Comparison of ENCODE assay signal across 31 cellular contexts in genomic region chr19:30088567-30088966, GRCh38.
"Had no signal": no experiment of that assay in that cellular context is flagged by ENCODE, and none has a peak within 500 bp of the region (broad histone marks: within the 10 kb centered on the region; RNA-seq: fewer than 3 reads in every experiment).

No MANE protein-coding gene starts in this region.

- H3K9me3 Mint-ChIP-seq: activated CD4-positive, alpha-beta T cell treated with anti-CD3 and anti-CD28 coated beads, Interleukin-2, amount 10 ng/mL, durations not matched to agents 7 days and 5 days; activated naive CD8-positive, alpha-beta T cell treated with anti-CD3 and anti-CD28 coated beads for 36 hours; activated T-cell treated with anti-CD3 and anti-CD28 coated beads, Interleukin-2, amount 50 U/mL, for 4 hours; activated T-helper 1 cell treated with anti-CD3 and anti-CD28 coated beads, Interleukin-12 subunit alpha, Interleukin-12 subunit beta, Interleukin-2, Interleukin-4 antibody, amounts not matched to agents 30 ng/mL and 10 ng/mL and 1 ng/mL, durations not matched to agents 14 hours and 24 hours and 36 hours; WTC11 had no signal

- H3K27ac ChIP-seq: ascending aorta, KMS-11, Peyer's patch, RWPE1, SK-N-MC had no signal

- H3K36me3 Mint-ChIP-seq: activated naive CD8-positive, alpha-beta T cell treated with anti-CD3 and anti-CD28 coated beads for 36 hours; WTC11 had no signal

- ATAC-seq: activated CD4-positive, alpha-beta T cell treated with anti-CD3 and anti-CD28 coated beads for 36 hours; activated CD4-positive, CD25-positive, alpha-beta regulatory T cell treated with anti-CD3 and anti-CD28 coated beads, Interleukin-2, amount 50 U/mL, for 24 hours; activated T-cell treated with anti-CD3 and anti-CD28 coated beads, Interleukin-2, amount 50 U/mL, for 4 hours; PC-3; WTC11 had no signal

- H3K4me3 Mint-ChIP-seq: activated CD4-positive, alpha-beta T cell treated with anti-CD3 and anti-CD28 coated beads for 36 hours; activated CD4-positive, alpha-beta T cell treated with anti-CD3 and anti-CD28 coated beads, Interleukin-2, amount 10 ng/mL, durations not matched to agents 7 days and 5 days; activated naive CD8-positive, alpha-beta T cell treated with anti-CD3 and anti-CD28 coated beads for 36 hours; activated T-cell treated with anti-CD3 and anti-CD28 coated beads, Interleukin-2, amount 50 U/mL, for 4 hours; activated T-helper 1 cell treated with anti-CD3 and anti-CD28 coated beads, Interleukin-12 subunit alpha, Interleukin-12 subunit beta, Interleukin-2, Interleukin-4 antibody, amounts not matched to agents 30 ng/mL and 10 ng/mL and 1 ng/mL, durations not matched to agents 14 hours and 24 hours and 36 hours; WTC11 had no signal

- H3K4me1 Mint-ChIP-seq: activated CD4-positive, alpha-beta T cell treated with anti-CD3 and anti-CD28 coated beads for 36 hours; WTC11 had no signal

- H3K4me1 ChIP-seq: ascending aorta, Peyer's patch had no signal

- H3K9me3 ChIP-seq: ascending aorta, Peyer's patch had no signal

- H3K4me2 ChIP-seq: KMS-11 had no signal

- H3K27ac Mint-ChIP-seq: activated CD4-positive, alpha-beta T cell treated with anti-CD3 and anti-CD28 coated beads for 36 hours; activated CD4-positive, alpha-beta T cell treated with anti-CD3 and anti-CD28 coated beads, Interleukin-2, amount 10 ng/mL, durations not matched to agents 7 days and 5 days; activated naive CD8-positive, alpha-beta T cell treated with anti-CD3 and anti-CD28 coated beads for 36 hours; activated T-helper 1 cell treated with anti-CD3 and anti-CD28 coated beads, Interleukin-12 subunit alpha, Interleukin-12 subunit beta, Interleukin-2, Interleukin-4 antibody, amounts not matched to agents 30 ng/mL and 10 ng/mL and 1 ng/mL, durations not matched to agents 14 hours and 24 hours and 36 hours; WTC11 had no signal

- H3K4me3 ChIP-seq: ascending aorta, Peyer's patch, SK-N-MC had no signal

- FAIRE-seq: TTC549 had no signal

- H3K27me3 Mint-ChIP-seq: activated CD4-positive, alpha-beta T cell treated with anti-CD3 and anti-CD28 coated beads for 36 hours; activated CD4-positive, alpha-beta T cell treated with anti-CD3 and anti-CD28 coated beads, Interleukin-2, amount 10 ng/mL, durations not matched to agents 7 days and 5 days; activated naive CD8-positive, alpha-beta T cell treated with anti-CD3 and anti-CD28 coated beads for 36 hours had no signal

- H3K9ac ChIP-seq: KMS-11 had no signal

- H3K27me3 ChIP-seq: ascending aorta, Peyer's patch had no signal

- DNase-seq: activated CD4-positive, alpha-beta T cell treated with anti-CD3 and anti-CD28 coated beads for 36 hours; activated CD4-positive, alpha-beta T cell treated with anti-CD3 and anti-CD28 coated beads, Interleukin-2, amount 10 ng/mL, durations not matched to agents 7 days and 5 days; activated CD4-positive, alpha-beta T cell treated with anti-CD3 and anti-CD28 coated beads, Interleukin-2, amount 50 U/mL, for 48 hours; activated CD8-positive, alpha-beta memory T cell treated with anti-CD3 and anti-CD28 coated beads, Interleukin-2, amount 50 U/mL, for 4 hours; activated naive CD4-positive, alpha-beta T cell; activated naive CD4-positive, alpha-beta T cell treated with anti-CD3 and anti-CD28 coated beads, Interleukin-2, amount 50 U/mL, for 16 hours; activated naive CD8-positive, alpha-beta T cell treated with anti-CD3 and anti-CD28 coated beads for 36 hours; activated T-cell treated with anti-CD3 and anti-CD28 coated beads for 4 hours; activated T-cell treated with anti-CD3 and anti-CD28 coated beads, Interleukin-2, amount 50 U/mL, for 4 hours; amniotic stem cell; MM.1S; MV-4-11; NCI-H1092; NCI-H1436 treated with DMSO at 0.1 percent for 48 hours; NCI-H1694 treated with DMSO at 0.1 percent for 48 hours; NCI-H2029; NCI-H345; NCI-H524 treated with DMSO at 0.1 percent for 48 hours; NK-92 treated with Interleukin-12 subunit alpha and Interleukin-12 subunit beta, amount 100 ng/mL, for 24 hours; PC-3; Right ventricle myocardium superior; T1000 had no signal

- H3K36me3 ChIP-seq: ascending aorta, Peyer's patch had no signal
